23 cellular contexts compared by ENCODE assay signal in genomic region chr13:40077396-40078027, GRCh38.
A peak's percentile ranks its signal among the peaks of the same experiment; 100 is the strongest.
DNase-seq lines count a peak whose midpoint lies in the region; ATAC-seq, FAIRE-seq and TF ChIP-seq lines count a peak whose summit lies in the region.
"Had no signal": no experiment of that assay in that cellular context is flagged by ENCODE, and none has a peak within 500 bp of the region (broad histone marks: within the 10 kb centered on the region; RNA-seq: fewer than 3 reads in every experiment).

No MANE protein-coding gene starts in this region.

- H3K27me3 ChIP-seq in breast epithelium: no peaks in the 10 kb centered on the region
- no peaks in the 10 kb centered on the region for H3K27me3 ChIP-seq in mammary epithelial cell (ENCODE audit: insufficient read depth, low read length)
- no peaks in the 10 kb centered on the region for H3K27me3 ChIP-seq in keratinocyte (ENCODE audit: control insufficient read depth, extremely low read depth, insufficient read depth, low read length)
- H3K27me3 ChIP-seq: Peyer's patch had no signal

- no peaks in the 10 kb centered on the region for H3K36me3 ChIP-seq in breast epithelium
- H3K36me3 ChIP-seq in mammary epithelial cell (ENCODE audit: insufficient read depth, low read length): no peaks in the 10 kb centered on the region
- no peaks in the 10 kb centered on the region for H3K36me3 ChIP-seq in keratinocyte (ENCODE audit: control insufficient read depth in 2 of 2, extremely low read depth in 1 of 2, insufficient read depth in 2 of 2, low read length in 2 of 2)
- H3K36me3 ChIP-seq: Peyer's patch had no signal

- 65% methylated on average over 9 of the region's 9 CpGs for WGBS in mammary epithelial cell (ENCODE audit: low coverage, missing lambda C conversion rate)

- TF ChIP-seq CTCF in MCF 10A (IDR thresholded peaks at IDR 0.05; ENCODE audit: unreplicated experiment) (no peak), breast epithelium (IDR thresholded peaks at IDR 0.05) (no peak), mammary epithelial cell (conservative IDR thresholded peaks at IDR 0.05 in 1 of 2, IDR thresholded peaks at IDR 0.05 in 1 of 2; ENCODE audit: extremely low read depth in 1 of 2, insufficient read depth in 1 of 2, low read depth in 1 of 2, low read length in 2 of 2) (no peak), keratinocyte (optimal IDR thresholded peaks at IDR 0.05 in 1 of 3, IDR thresholded peaks at IDR 0.05 in 1 of 3, conservative IDR thresholded peaks at IDR 0.05 in 1 of 3; ENCODE audit: extremely low read depth in 1 of 3, insufficient read depth in 2 of 3, low read length in 3 of 3) (no peak)

- POLR2A ChIA-PET in MCF 10A (lab: Yijun Ruan, JAX): interaction anchor here (1.0 to 1.5 kb wide), 5 partner anchors 9 to 596 kb away, joined by 3 to 7 read pairs (median 3); no protein-coding TSS in a partner anchor

- CTCF ChIA-PET in MCF 10A (lab: Yijun Ruan, JAX) (interaction anchor here (1.0 kb wide), 1 partner anchor 8 kb away, joined by 3 read pairs; no protein-coding TSS in a partner anchor), mammary epithelial cell (lab: Charles Lee; ENCODE audit: low non-redundant PET) (no interaction called here)

- H4K20me1 ChIP-seq in mammary epithelial cell (ENCODE audit: insufficient read depth, low read length): no peaks in the 10 kb centered on the region
- H4K20me1 ChIP-seq in keratinocyte (ENCODE audit: control insufficient read depth, extremely low read depth, insufficient read depth, low read length): no peaks in the 10 kb centered on the region

- in situ Hi-C loops in mammary epithelial cell (cut with MboI; ENCODE audit: low sequenced_read_pairs in 2 of 2): no loop called here

- no peaks in the 10 kb centered on the region for H3K27me3 Mint-ChIP-seq in MCF 10A (ENCODE audit: insufficient read depth, unreplicated experiment)

- H2AFZ ChIP-seq in mammary epithelial cell (ENCODE audit: low read depth, low read length) (peak overlapping the region; percentile 51), keratinocyte (ENCODE audit: control insufficient read depth, low read length) (peak overlapping the region; percentile 14)

- ATAC-seq in HG02885 (IDR thresholded peaks at IDR 0.05; ENCODE audit: poor library complexity, unreplicated experiment) (no peak), HG02571 (IDR thresholded peaks at IDR 0.05; ENCODE audit: unreplicated experiment) (no peak)

- no peaks in the 10 kb centered on the region for H3K79me2 ChIP-seq in mammary epithelial cell (ENCODE audit: insufficient read depth, low read length)
- no peaks in the 10 kb centered on the region for H3K79me2 ChIP-seq in keratinocyte (ENCODE audit: control insufficient read depth, insufficient read depth, low read length)

- FAIRE-seq in keratinocyte (lab: Jason Lieb, UNC) (peak; percentile 67), urothelium cell line (lab: Jason Lieb, UNC) (no peak)

- peaks cover 15% of the 10 kb centered on the region for H3K4me1 Mint-ChIP-seq in MCF 10A (ENCODE audit: insufficient read depth, unreplicated experiment)

- no peak overlapping the region for H3K4me3 ChIP-seq in breast epithelium
- no peak overlapping the region for H3K4me3 ChIP-seq in mammary epithelial cell (replicated peaks in 1 of 3; ENCODE audit: insufficient read depth in 1 of 3, low read depth in 2 of 3, low read length in 3 of 3)
- no peak overlapping the region for H3K4me3 ChIP-seq in keratinocyte (ENCODE audit: control insufficient read depth in 2 of 3, extremely low read depth in 1 of 3, insufficient read depth in 2 of 3, low read depth in 1 of 3, low read length in 3 of 3)
- H3K4me3 ChIP-seq: Peyer's patch had no signal

- intact Hi-C loops in MCF 10A (cut with micrococcal nuclease) (no loop called here), breast epithelium (cut with DNase I; ENCODE audit: low total_unique reads) (no loop called here), mammary epithelial cell (cut with micrococcal nuclease) (loop anchor here (1.0 to 5.0 kb wide), 2 partner anchors 32 to 70 kb away; no protein-coding TSS in a partner anchor)

- H3K9me3 ChIP-seq in breast epithelium (no peaks in the 10 kb centered on the region), mammary epithelial cell (replicated peaks; ENCODE audit: insufficient read depth, low read length) (no peaks in the 10 kb centered on the region), keratinocyte (ENCODE audit: control insufficient read depth, low read depth, low read length) (no peaks in the 10 kb centered on the region)
- H3K9me3 ChIP-seq: Peyer's patch had no signal

- BruUV-seq in MCF 10A (replicated peaks; lab: Mats Ljungman, UMichigan) (no TSS peak), mammary epithelial cell (replicated peaks; lab: Mats Ljungman, UMichigan) (no TSS peak)

- H3K27ac ChIP-seq in breast epithelium: no peak overlapping the region
- peak overlapping the region; percentile 17 for H3K27ac ChIP-seq in mammary epithelial cell (ENCODE audit: insufficient read depth, low read depth, low read length)
- peak overlapping the region; percentile 75 for H3K27ac ChIP-seq in keratinocyte (ENCODE audit: control insufficient read depth, insufficient read depth, low read length)
- H3K27ac ChIP-seq: C4-2B, Peyer's patch had no signal

- no peak overlapping the region for H3K4me3 Mint-ChIP-seq in MCF 10A (ENCODE audit: unreplicated experiment)
- H3K4me3 Mint-ChIP-seq: H9, HFFc6 had no signal

- H3K4me2 ChIP-seq in mammary epithelial cell (ENCODE audit: insufficient read depth, low read depth, low read length) (no peak overlapping the region), keratinocyte (ENCODE audit: control insufficient read depth, extremely low read depth, insufficient read depth, low read depth, low read length) (no peak overlapping the region)

- no peak for TF ChIP-seq POLR2A in breast epithelium (IDR thresholded peaks at IDR 0.05)

- peak overlapping the region; percentile 43 for H3K27ac Mint-ChIP-seq in MCF 10A (ENCODE audit: low read depth, unreplicated experiment)
- H3K27ac Mint-ChIP-seq: H9, HFFc6 had no signal

- no peak overlapping the region for H3K9ac ChIP-seq in mammary epithelial cell (ENCODE audit: insufficient read depth, low read length)
- H3K9ac ChIP-seq in keratinocyte (ENCODE audit: control insufficient read depth, extremely low read depth, insufficient read depth, low read length): no peak overlapping the region

- H3K36me3 Mint-ChIP-seq in MCF 10A (ENCODE audit: insufficient read depth, unreplicated experiment): no peaks in the 10 kb centered on the region

- H3K9me1 ChIP-seq in keratinocyte (ENCODE audit: control insufficient read depth, extremely low read depth, insufficient read depth, low read length): no peaks in the 10 kb centered on the region

- dilution Hi-C loops in mammary epithelial cell (cut with HindIII; ENCODE audit: low sequenced_read_pairs): no loop called here
- dilution Hi-C loops in keratinocyte (cut with MboI; ENCODE audit: extremely low pct_ligation_motif_present, low sequenced_read_pairs): no loop called here

- peak; percentile 18 for DNase-seq in MCF 10A (ENCODE audit: unreplicated experiment)
- DNase-seq in breast epithelium (ENCODE audit: low spot score in 2 of 2): no peak
- DNase-seq in mammary epithelial cell: peak; percentile 83
- peak; percentile 56 for DNase-seq in keratinocyte (ENCODE audit: low read depth, low spot score)
- DNase-seq in pons (ENCODE audit: low spot score): no peak
- no peak for DNase-seq in urothelium cell line (ENCODE audit: low spot score)
- DNase-seq: AML-193, DMS79, H9, HFFc6, KG1, NCI-H1092 treated with DMSO at 0.1 percent for 48 hours, NCI-H146, NCI-H2029, NCI-H2171, NCI-H345, NCI-H524 treated with DMSO at 0.1 percent for 48 hours, NCI-H82, Peyer's patch, Right ventricle myocardium superior had no signal

- H3K4me1 ChIP-seq in breast epithelium: no peaks in the 10 kb centered on the region
- H3K4me1 ChIP-seq in mammary epithelial cell (ENCODE audit: insufficient read depth, low read length): peaks cover 15% of the 10 kb centered on the region
- peaks cover 14% of the 10 kb centered on the region for H3K4me1 ChIP-seq in keratinocyte (ENCODE audit: control insufficient read depth, extremely low read depth, insufficient read depth, low read length)
- H3K4me1 ChIP-seq: Peyer's patch had no signal

- no peaks in the 10 kb centered on the region for H3K9me3 Mint-ChIP-seq in MCF 10A (ENCODE audit: unreplicated experiment)

Comparison
In these comparisons a context has a peak if more than half of its experiments do, and no peak if none do; other contexts are left out.
1. DNase-seq: peak in MCF 10A (single experiment), mammary epithelial cell (single experiment) and keratinocyte (single experiment); none in breast epithelium (0 of 2), pons (single experiment) and urothelium cell line (single experiment).
2. H3K27ac ChIP-seq: peak in mammary epithelial cell (single experiment) and keratinocyte (single experiment); none in breast epithelium (0 of 2).